ENCODE assay signal across 39 cellular contexts in the genomic region with DNA sequence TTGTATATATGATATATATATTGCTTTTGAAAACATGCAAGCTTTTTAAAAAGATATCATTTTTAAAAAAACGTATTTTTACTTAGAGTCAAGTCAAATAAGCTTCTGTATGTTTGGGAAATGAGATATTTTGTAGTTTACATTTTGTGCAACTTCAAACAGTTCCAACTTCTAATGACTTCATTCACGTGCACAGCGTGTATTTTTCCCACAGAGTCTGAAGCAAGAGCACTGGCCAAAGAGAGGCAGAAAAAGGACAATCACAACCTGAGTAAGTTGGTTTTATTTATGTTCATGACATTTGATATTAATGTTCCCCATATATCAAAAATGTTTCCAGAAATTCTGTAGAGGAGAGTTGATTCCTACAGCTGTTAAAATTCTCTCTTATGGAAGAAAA. TPM values are rescaled to one million over a fixed set of nuclear protein-coding genes. Genes with fewer than 3 reads are reported as not detected.
"Had no signal": no experiment of that assay in that cellular context is flagged by ENCODE, and none has a peak within 500 bp of the region (broad histone marks: within the 10 kb centered on the region; RNA-seq: fewer than 3 reads in every experiment).

No MANE protein-coding gene starts in this region.

- ATAC-seq: activated naive CD4-positive, alpha-beta T cell treated with anti-CD3 and anti-CD28 coated beads, Interleukin-2, amount 50 U/mL, for 72 hours; activated naive CD8-positive, alpha-beta T cell treated with anti-CD3 and anti-CD28 coated beads, Interleukin-2, amount 50 U/mL, for 24 hours; activated T-cell treated with anti-CD3 and anti-CD28 coated beads, Interleukin-2, amount 50 U/mL, for 4 hours; activated T-cell treated with anti-CD3 and anti-CD28 coated beads, Interleukin-2, amount 50 U/mL, for 72 hours; activated T-helper 17 cell treated with anti-CD3 and anti-CD28 coated beads, Interleukin-2, amount 50 U/mL, for 72 hours; body of pancreas had no signal

- H3K4me3 ChIP-seq: adrenal gland, ascending aorta, body of pancreas, breast epithelium, cardiac muscle cell had no signal

- H3K27me3 ChIP-seq: adrenal gland, ascending aorta, body of pancreas, brain microvascular endothelial cell, breast epithelium, cardiac muscle cell had no signal

- H3K27ac ChIP-seq: adrenal gland, ascending aorta, body of pancreas, brain microvascular endothelial cell, breast epithelium had no signal

- DNase-seq: activated effector memory CD4-positive, alpha-beta T cell treated with anti-CD3 and anti-CD28 coated beads, Interleukin-2, amount 50 U/mL, for 16 hours; activated effector memory CD4-positive, alpha-beta T cell treated with Interleukin-2 at 50 U/mL for 16 hours; activated gamma-delta T cell; activated gamma-delta T cell treated with Interleukin-2 at 50 U/mL for 16 hours; activated naive CD4-positive, alpha-beta T cell; activated naive CD4-positive, alpha-beta T cell treated with anti-CD3 and anti-CD28 coated beads for 36 hours; activated naive CD4-positive, alpha-beta T cell treated with anti-CD3 and anti-CD28 coated beads, Interleukin-2, amount 10 ng/mL, durations not matched to agents 7 days and 5 days; activated naive CD4-positive, alpha-beta T cell treated with anti-CD3 and anti-CD28 coated beads, Interleukin-2, amount 50 U/mL, for 16 hours; activated naive CD4-positive, alpha-beta T cell treated with Interleukin-2 at 50 U/mL for 16 hours; activated naive CD8-positive, alpha-beta T cell treated with anti-CD3 and anti-CD28 coated beads for 36 hours; activated naive CD8-positive, alpha-beta T cell treated with anti-CD3 and anti-CD28 coated beads, Interleukin-2, amount 10 ng/mL, durations not matched to agents 7 days and 5 days; activated naive CD8-positive, alpha-beta T cell treated with anti-CD3 and anti-CD28 coated beads, Interleukin-2, amount 50 U/mL, for 24 hours; activated T-cell treated with anti-CD3 and anti-CD28 coated beads, Interleukin-2, amount 50 U/mL, for 1 hour; activated T-cell treated with anti-CD3 and anti-CD28 coated beads, Interleukin-2, amount 50 U/mL, for 24 hours; activated T-cell treated with anti-CD3 and anti-CD28 coated beads, Interleukin-2, amount 50 U/mL, for 4 hours; activated T-cell treated with anti-CD3 and anti-CD28 coated beads, Interleukin-2, amount 50 U/mL, for 48 hours; activated T-cell treated with anti-CD3 and anti-CD28 coated beads, Interleukin-2, amount 50 U/mL, for 72 hours; adrenal gland; amniotic stem cell; amygdala; anterior cingulate cortex; aorta; brain microvascular endothelial cell; caudate nucleus; central memory CD4-positive, alpha-beta T cell; cerebellar nuclear complex had no signal

- H3K36me3 ChIP-seq: adrenal gland, brain microvascular endothelial cell, breast epithelium had no signal

- H3K9me3 ChIP-seq: adrenal gland, ascending aorta, body of pancreas, breast epithelium had no signal

- H3K4me1 ChIP-seq: adrenal gland, breast epithelium had no signal

- FAIRE-seq: astrocyte, bronchial epithelial cell had no signal

RNA-seq across cellular contexts. Expression of gene SAMMSON, which starts 47.9 kb away (rescaled TPM):
- total RNA-seq: activated naive CD4-positive, alpha-beta T cell treated with anti-CD3 and anti-CD28 coated beads for 36 hours; activated naive CD4-positive, alpha-beta T cell treated with anti-CD3 and anti-CD28 coated beads, Interleukin-2, amount 50 U/mL, for 72 hours; activated naive CD8-positive, alpha-beta T cell treated with anti-CD3 and anti-CD28 coated beads for 36 hours; activated naive CD8-positive, alpha-beta T cell treated with anti-CD3 and anti-CD28 coated beads, Interleukin-2, amount 10 ng/mL, durations not matched to agents 7 days and 5 days; activated T-cell treated with anti-CD3 and anti-CD28 coated beads, Interleukin-2, amount 50 U/mL, for 4 hours; activated T-cell treated with anti-CD3 and anti-CD28 coated beads, Interleukin-2, amount 50 U/mL, for 72 hours; activated T-helper 1 cell treated with anti-CD3 and anti-CD28 coated beads, Interleukin-12 subunit alpha, Interleukin-12 subunit beta, Interleukin-2, Interleukin-4 antibody, amounts not matched to agents 30 ng/mL and 10 ng/mL and 1 ng/mL, durations not matched to agents 14 hours and 24 hours and 36 hours; activated T-helper 17 cell treated with anti-CD3 and anti-CD28 coated beads, Interleukin-2, amount 50 U/mL, for 72 hours; activated T-helper 2 cell treated with anti-CD3 and anti-CD28 coated beads, Interferon-gamma antibody, Interleukin-2, Interleukin-4, amounts not matched to agents 10 μg/mL and 5 μg/mL and 100 μg/mL, durations not matched to agents 14 hours and 24 hours and 36 hours; adrenal gland; astrocyte; bronchial epithelial cell; cerebellum; chondrocyte had no signal
- polyA plus RNA-seq: adipose tissue, adrenal gland, cardiac muscle cell had no signal
